ENCODE assay signal across 8 cellular contexts in genomic region chr2:28445448-28446258, GRCh38.
DNase-seq lines count a peak whose midpoint lies in the region.

No MANE protein-coding gene starts in this region.

- DNase-seq in activated CD4-positive, alpha-beta T cell treated with anti-CD3 and anti-CD28 coated beads for 4 hours, result peak; percentile 37 to 44
- no peak for DNase-seq in activated CD4-positive, alpha-beta T cell treated with anti-CD3 and anti-CD28 coated beads for 1 hour
- DNase-seq in activated CD8-positive, alpha-beta memory T cell treated with anti-CD3 and anti-CD28 coated beads for 24 hours, result peak; percentile 76
- peak; percentile 72 for DNase-seq in foreskin melanocyte
- DNase-seq in stimulated activated CD8-positive, alpha-beta memory T cell treated with anti-CD3 and anti-CD28 coated beads, Interleukin-7, amount 100 ng/mL, for 24 hours (ENCODE audit: low read depth), result peak; percentile 22
- no peak for DNase-seq in NCI-H1694 treated with DMSO at 0.1 percent for 48 hours (lab: John Stamatoyannopoulos, UW)
- DNase-seq in NAMALWA (ENCODE audit: low spot score), result no peak
- DNase-seq in DMS114 treated with DMSO at 0.1 percent for 48 hours (lab: John Stamatoyannopoulos, UW; ENCODE audit: unreplicated experiment), result no peak

Comparison
In these comparisons a context has a peak if more than half of its experiments do, and no peak if none do; other contexts are left out.
1. DNase-seq: peak in activated CD4-positive, alpha-beta T cell treated with anti-CD3 and anti-CD28 coated beads for 4 hours (2 of 2), activated CD8-positive, alpha-beta memory T cell treated with anti-CD3 and anti-CD28 coated beads for 24 hours (single experiment), foreskin melanocyte (single experiment) and stimulated activated CD8-positive, alpha-beta memory T cell treated with anti-CD3 and anti-CD28 coated beads, Interleukin-7, amount 100 ng/mL, for 24 hours (single experiment); none in activated CD4-positive, alpha-beta T cell treated with anti-CD3 and anti-CD28 coated beads for 1 hour (single experiment), NCI-H1694 treated with DMSO at 0.1 percent for 48 hours (single experiment), NAMALWA (single experiment) and DMS114 treated with DMSO at 0.1 percent for 48 hours (single experiment).